Comparison of ENCODE assay signal across 26 cellular contexts in genomic region chr6:149899926-149900619, GRCh38. TPM values are rescaled to one million over a fixed set of nuclear protein-coding genes. Genes with fewer than 3 reads are reported as not detected.
"Had no signal": no experiment of that assay in that cellular context is flagged by ENCODE, and none has a peak within 500 bp of the region (broad histone marks: within the 10 kb centered on the region; RNA-seq: fewer than 3 reads in every experiment).

No MANE protein-coding gene starts in this region.

- H3K4me3 ChIP-seq: esophagus muscularis mucosa, gastroesophageal sphincter, pancreas, psoas muscle, right lobe of liver, smooth muscle cell, upper lobe of left lung had no signal

- H3K27me3 ChIP-seq: esophagus muscularis mucosa, gastroesophageal sphincter, pancreas, right lobe of liver, upper lobe of left lung had no signal

- H3K36me3 Mint-ChIP-seq: activated naive CD8-positive, alpha-beta T cell treated with anti-CD3 and anti-CD28 coated beads for 36 hours; WTC11 had no signal

- ATAC-seq: activated T-cell treated with anti-CD3 and anti-CD28 coated beads, Interleukin-2, amount 50 U/mL, for 4 hours; gastroesophageal sphincter; left ventricle myocardium superior; pancreas; psoas muscle; right lobe of liver; WTC11 had no signal

- H3K9me3 Mint-ChIP-seq: activated naive CD8-positive, alpha-beta T cell treated with anti-CD3 and anti-CD28 coated beads for 36 hours; activated T-cell treated with anti-CD3 and anti-CD28 coated beads, Interleukin-2, amount 50 U/mL, for 4 hours; activated T-helper 2 cell treated with anti-CD3 and anti-CD28 coated beads, Interferon-gamma antibody, Interleukin-2, Interleukin-4, amounts not matched to agents 10 μg/mL and 5 μg/mL and 100 μg/mL, durations not matched to agents 14 hours and 24 hours and 36 hours; nephron; WTC11 had no signal

- H3K4me2 ChIP-seq: smooth muscle cell had no signal

- H3K4me1 Mint-ChIP-seq: nephron had no signal

- DNase-seq: activated CD8-positive, alpha-beta memory T cell treated with anti-CD3 and anti-CD28 coated beads, Interleukin-2, amount 50 U/mL, for 4 hours; activated naive CD4-positive, alpha-beta T cell; activated naive CD8-positive, alpha-beta T cell treated with anti-CD3 and anti-CD28 coated beads for 36 hours; activated T-cell treated with anti-CD3 and anti-CD28 coated beads, Interleukin-2, amount 50 U/mL, for 4 hours; dermis blood vessel endothelial cell; effector CD8-positive, alpha-beta T cell; hypothalamus; left ventricle myocardium superior; pancreas; psoas muscle; right lobe of liver; stimulated activated CD4-positive, alpha-beta T cell treated with anti-CD3 and anti-CD28 coated beads, Interleukin-2, amount 100 ng/mL, for 48 hours; stimulated activated naive CD4-positive, alpha-beta T cell; T-helper 9 cell; upper lobe of left lung had no signal

- H3K27ac Mint-ChIP-seq: activated naive CD8-positive, alpha-beta T cell treated with anti-CD3 and anti-CD28 coated beads for 36 hours; activated T-helper 2 cell treated with anti-CD3 and anti-CD28 coated beads, Interferon-gamma antibody, Interleukin-2, Interleukin-4, amounts not matched to agents 10 μg/mL and 5 μg/mL and 100 μg/mL, durations not matched to agents 14 hours and 24 hours and 36 hours; nephron; WTC11 had no signal

- H3K27ac ChIP-seq: esophagus muscularis mucosa, gastroesophageal sphincter, neutrophil, pancreas, psoas muscle, right lobe of liver, upper lobe of left lung had no signal

- H3K36me3 ChIP-seq: esophagus muscularis mucosa, gastroesophageal sphincter, neutrophil, pancreas, right lobe of liver, upper lobe of left lung had no signal

- H3K4me3 Mint-ChIP-seq: activated naive CD8-positive, alpha-beta T cell treated with anti-CD3 and anti-CD28 coated beads for 36 hours; activated T-cell treated with anti-CD3 and anti-CD28 coated beads, Interleukin-2, amount 50 U/mL, for 4 hours; nephron; WTC11 had no signal

- H3K9me3 ChIP-seq: esophagus muscularis mucosa, gastroesophageal sphincter, neutrophil, pancreas, psoas muscle, right lobe of liver, upper lobe of left lung had no signal

RNA-seq across cellular contexts. Expression of gene RAET1E, which starts 2.2 kb away (rescaled TPM):
- total RNA-seq: activated naive CD8-positive, alpha-beta T cell treated with anti-CD3 and anti-CD28 coated beads for 36 hours; activated T-cell treated with anti-CD3 and anti-CD28 coated beads, Interleukin-2, amount 50 U/mL, for 4 hours; activated T-helper 2 cell treated with anti-CD3 and anti-CD28 coated beads, Interferon-gamma antibody, Interleukin-2, Interleukin-4, amounts not matched to agents 10 μg/mL and 5 μg/mL and 100 μg/mL, durations not matched to agents 14 hours and 24 hours and 36 hours; chondrocyte; dermis blood vessel endothelial cell; mononuclear cell; right lobe of liver; smooth muscle cell; T-helper 1 cell treated with Interleukin-12 subunit alpha and Interleukin-12 subunit beta and Interleukin-4 antibody, amounts not matched to agents 30 ng/mL and 1 ng/mL, for 36 hours; WTC11 had no signal
- polyA plus RNA-seq: pancreas, smooth muscle cell had no signal

RNA-seq across cellular contexts. Expression of gene RAET1G, which starts 22.8 kb away (rescaled TPM):
- total RNA-seq: activated naive CD8-positive, alpha-beta T cell treated with anti-CD3 and anti-CD28 coated beads for 36 hours; activated T-cell treated with anti-CD3 and anti-CD28 coated beads, Interleukin-2, amount 50 U/mL, for 4 hours; activated T-helper 2 cell treated with anti-CD3 and anti-CD28 coated beads, Interferon-gamma antibody, Interleukin-2, Interleukin-4, amounts not matched to agents 10 μg/mL and 5 μg/mL and 100 μg/mL, durations not matched to agents 14 hours and 24 hours and 36 hours; dermis blood vessel endothelial cell; mononuclear cell; myocyte; right lobe of liver; T-helper 1 cell treated with Interleukin-12 subunit alpha and Interleukin-12 subunit beta and Interleukin-4 antibody, amounts not matched to agents 30 ng/mL and 1 ng/mL, for 36 hours; WTC11 had no signal
